ENCODE assay signal across 30 cellular contexts in the genomic region with DNA sequence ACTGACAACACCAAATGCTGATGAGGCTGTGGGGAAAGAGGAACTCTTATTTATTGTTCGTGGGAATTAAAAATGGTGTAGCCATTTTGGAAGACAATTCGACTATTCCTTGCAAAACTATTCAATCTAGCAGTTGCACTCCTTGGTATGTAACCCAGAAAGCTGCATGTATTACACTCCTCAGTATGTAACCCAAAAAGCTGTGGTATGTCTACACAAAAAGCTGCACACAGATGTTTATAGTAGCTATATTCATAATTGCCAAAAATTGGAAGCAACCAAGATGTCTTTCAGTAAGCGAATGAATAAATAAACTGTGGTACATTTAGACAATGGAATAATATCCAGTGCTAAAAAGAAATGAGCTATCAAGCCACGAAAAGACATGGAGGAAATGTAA. TPM values are rescaled to one million over a fixed set of nuclear protein-coding genes. Genes with fewer than 3 reads are reported as not detected.
DNase-seq lines count a peak whose midpoint lies in the region; ATAC-seq, FAIRE-seq and TF ChIP-seq lines count a peak whose summit lies in the region.
"Had no signal": no experiment of that assay in that cellular context is flagged by ENCODE, and none has a peak within 500 bp of the region (broad histone marks: within the 10 kb centered on the region; RNA-seq: fewer than 3 reads in every experiment).

No MANE protein-coding gene starts in this region.

- no peaks in the 10 kb centered on the region for H3K79me1 ChIP-seq in mesenchymal stem cell (replicated peaks; ENCODE audit: low read length, poor library complexity, severe bottlenecking)

- H3K27me3 Mint-ChIP-seq in MCF 10A (ENCODE audit: insufficient read depth, unreplicated experiment): no peaks in the 10 kb centered on the region
- no peaks in the 10 kb centered on the region for H3K27me3 Mint-ChIP-seq in chondrocyte (ENCODE audit: low read depth)
- peaks cover 14 to 37% of the 10 kb centered on the region in 2 donors for H3K27me3 Mint-ChIP-seq in natural killer cell treated with Interleukin-12 subunit alpha and Interleukin-12 subunit beta and Interleukin-15 and Interleukin-18, amount 100 ng/mL, for 72 hours
- H3K27me3 Mint-ChIP-seq: type B pancreatic cell had no signal

- over 99% methylated on average over 4 of the region's 4 CpGs for WGBS in mammary epithelial cell (ENCODE audit: low coverage, missing lambda C conversion rate)
- 100% methylated on average over 3 of the region's 4 CpGs for WGBS in mesenchymal stem cell
- WGBS in pancreas, 2 donors: 66 to 74% methylated on average over 4 of the region's 4 CpGs

- no peak overlapping the region for H3K4ac ChIP-seq in mesenchymal stem cell (ENCODE audit: low read depth in 1 of 2, low read length in 2 of 2)

- POLR2A ChIA-PET in MCF 10A (lab: Yijun Ruan, JAX): interaction anchor here (0.5 to 5.2 kb wide), 15 partner anchors 7 to 1197 kb away, joined by 3 to 83 read pairs (median 11); a partner anchor contains a TSS

- no peak overlapping the region for H2AFZ ChIP-seq in mammary epithelial cell (ENCODE audit: low read depth, low read length)
- H2AFZ ChIP-seq in mesenchymal stem cell (ENCODE audit: low read depth, low read length): no peak overlapping the region

- no peak overlapping the region for H3K27ac ChIP-seq in mammary epithelial cell (ENCODE audit: insufficient read depth, low read depth, low read length)
- peak overlapping the region; percentile 65 for H3K27ac ChIP-seq in mesenchymal stem cell (ENCODE audit: low read length, poor library complexity, severe bottlenecking)
- peak overlapping the region in 1 of 2 donors; percentile 94 for H3K27ac ChIP-seq in tibial artery
- no peak overlapping the region for H3K27ac ChIP-seq in pancreas
- H3K27ac ChIP-seq: adrenal gland; BLaER1 treated with 17β-estradiol and CSF1 and Interleukin-3, amounts not matched to agents 10 nM and 100 nM had no signal

- H3K36me3 Mint-ChIP-seq in MCF 10A (ENCODE audit: insufficient read depth, unreplicated experiment) (peaks cover 97% of the 10 kb centered on the region), chondrocyte (ENCODE audit: low read depth) (peaks cover 48% of the 10 kb centered on the region)
- no peaks in the 10 kb centered on the region for H3K36me3 Mint-ChIP-seq in natural killer cell treated with Interleukin-12 subunit alpha and Interleukin-12 subunit beta and Interleukin-15 and Interleukin-18, amount 100 ng/mL, for 72 hours

- no peak for ATAC-seq in pancreas
- no peak for ATAC-seq in natural killer cell treated with Interleukin-12 subunit alpha and Interleukin-12 subunit beta and Interleukin-15 and Interleukin-18, amount 100 ng/mL, for 72 hours
- ATAC-seq: activated CD8-positive, alpha-beta T cell treated with anti-CD3 and anti-CD28 coated beads for 36 hours; left cardiac atrium; stimulated activated naive CD8-positive, alpha-beta T cell treated with anti-CD3 and anti-CD28 coated beads, Interleukin-15, Interleukin-2, amounts not matched to agents 100 U/mL and 50 U/mL, for 24 hours had no signal

- H4K8ac ChIP-seq in mesenchymal stem cell (ENCODE audit: low read length): no peak overlapping the region

- H3K27ac Mint-ChIP-seq in MCF 10A (ENCODE audit: low read depth, unreplicated experiment) (peak overlapping the region; percentile 98), chondrocyte (ENCODE audit: unreplicated experiment) (peak overlapping the region; percentile 6)
- no peak overlapping the region for H3K27ac Mint-ChIP-seq in natural killer cell treated with Interleukin-12 subunit alpha and Interleukin-12 subunit beta and Interleukin-15 and Interleukin-18, amount 100 ng/mL, for 72 hours
- H3K27ac Mint-ChIP-seq: activated B cell treated with CpG ODN at 0.5 μM for 24 hours; activated CD8-positive, alpha-beta T cell treated with anti-CD3 and anti-CD28 coated beads for 36 hours; progenitor cell of endocrine pancreas; type B pancreatic cell had no signal

- peaks cover 15% of the 10 kb centered on the region for H3K4me1 ChIP-seq in mammary epithelial cell (ENCODE audit: insufficient read depth, low read length)
- peaks cover 5% of the 10 kb centered on the region for H3K4me1 ChIP-seq in mesenchymal stem cell (ENCODE audit: control insufficient read depth, insufficient read depth, low read depth, low read length)
- H3K4me1 ChIP-seq in tibial artery: peaks cover 0 to 53% (median 11%) of the 10 kb centered on the region in 4 donors
- H3K4me1 ChIP-seq in pancreas: no peaks in the 10 kb centered on the region
- H3K4me1 ChIP-seq: adrenal gland; BLaER1 treated with 17β-estradiol and CSF1 and Interleukin-3, amounts not matched to agents 10 nM and 100 nM; esophagus squamous epithelium had no signal

- BruUV-seq in MCF 10A (replicated peaks; lab: Mats Ljungman, UMichigan): no TSS peak
- BruUV-seq in mammary epithelial cell (replicated peaks; lab: Mats Ljungman, UMichigan): no TSS peak

- H2AK5ac ChIP-seq in mesenchymal stem cell (ENCODE audit: low read length, severe bottlenecking): no peak overlapping the region

- H3K27me3 ChIP-seq in mammary epithelial cell (ENCODE audit: insufficient read depth, low read length) (no peaks in the 10 kb centered on the region), mesenchymal stem cell (ENCODE audit: control insufficient read depth in 1 of 2, insufficient read depth in 1 of 2, low read length in 2 of 2) (no peaks in the 10 kb centered on the region), tibial artery (no peaks in the 10 kb centered on the region), pancreas (no peaks in the 10 kb centered on the region)
- H3K27me3 ChIP-seq: adrenal gland; BLaER1 treated with 17β-estradiol and CSF1 and Interleukin-3, amounts not matched to agents 10 nM and 100 nM; esophagus squamous epithelium had no signal

- CTCF ChIA-PET in MCF 10A (lab: Yijun Ruan, JAX): interaction anchor here (1.1 to 2.6 kb wide), 2 partner anchors 13 to 20 kb away, joined by 3 to 9 read pairs; no protein-coding TSS in a partner anchor
- CTCF ChIA-PET in mammary epithelial cell (lab: Charles Lee; ENCODE audit: low non-redundant PET): interaction anchor here (0.6 kb wide), 1 partner anchor 21 kb away, joined by 3 read pairs; no protein-coding TSS in a partner anchor

- no peak overlapping the region for H3K14ac ChIP-seq in mesenchymal stem cell (ENCODE audit: low read length in 2 of 2)

- H4K20me1 ChIP-seq in mammary epithelial cell (ENCODE audit: insufficient read depth, low read length): no peaks in the 10 kb centered on the region
- H4K20me1 ChIP-seq: BLaER1 treated with 17β-estradiol and CSF1 and Interleukin-3, amounts not matched to agents 10 nM and 100 nM had no signal

- H3K9me3 ChIP-seq in mammary epithelial cell (replicated peaks; ENCODE audit: insufficient read depth, low read length): peaks cover 6% of the 10 kb centered on the region
- H3K9me3 ChIP-seq in mesenchymal stem cell (ENCODE audit: control insufficient read depth, low read length): peaks cover 12% of the 10 kb centered on the region
- peaks cover 0 to 11% (median 7%) of the 10 kb centered on the region in 3 donors for H3K9me3 ChIP-seq in tibial artery
- H3K9me3 ChIP-seq in pancreas: no peaks in the 10 kb centered on the region
- H3K9me3 ChIP-seq: adrenal gland had no signal

- no peak overlapping the region for H3K18ac ChIP-seq in mesenchymal stem cell (ENCODE audit: low read depth in 1 of 2, low read length in 2 of 2)

- H3K23ac ChIP-seq in mesenchymal stem cell (ENCODE audit: low read length in 2 of 2): no peak overlapping the region

- dilution Hi-C loops in mammary epithelial cell (cut with HindIII; ENCODE audit: low sequenced_read_pairs): no loop called here

- no peak for FAIRE-seq in pancreas (lab: Jason Lieb, UNC)
- FAIRE-seq: GM12892 had no signal

- DNase-seq in MCF 10A (ENCODE audit: unreplicated experiment): no peak
- no peak for DNase-seq in mammary epithelial cell
- DNase-seq in chondrocyte (ENCODE audit: low spot score): no peak
- no peak for DNase-seq in mesenchymal stem cell
- DNase-seq in tibial artery: no peak
- no peak for DNase-seq in SW 1271 (lab: John Stamatoyannopoulos, UW)
- DNase-seq in pancreas: no peak
- DNase-seq in natural killer cell treated with Interleukin-12 subunit alpha and Interleukin-12 subunit beta and Interleukin-15 and Interleukin-18, amount 100 ng/mL, for 72 hours (ENCODE audit: low spot score): no peak
- DNase-seq: 8988T; activated B cell treated with CpG ODN at 0.5 μM for 24 hours; activated CD8-positive, alpha-beta T cell treated with anti-CD3 and anti-CD28 coated beads for 36 hours; activated gamma-delta T cell treated with Interleukin-2 at 50 U/mL for 16 hours; adrenal gland; cerebellar nuclear complex; effector CD4-positive, alpha-beta T cell; esophagus squamous epithelium; KBM-7; left cardiac atrium; NCI-H187 treated with DMSO at 0.1 percent for 48 hours; NCI-H226; NCI-H774; stimulated activated CD4-positive, alpha-beta T cell treated with anti-CD3 and anti-CD28 coated beads, Interleukin-12 subunit alpha, Interleukin-12 subunit beta, amount 100 ng/mL, for 4 hours; stimulated activated CD4-positive, alpha-beta T cell treated with anti-CD3 and anti-CD28 coated beads, Interleukin-4, amount 100 ng/mL, for 4 hours; stimulated activated naive CD8-positive, alpha-beta T cell treated with anti-CD3 and anti-CD28 coated beads, Interleukin-15, Interleukin-2, amounts not matched to agents 100 U/mL and 50 U/mL, for 24 hours; T1000 had no signal

- no peak for TF ChIP-seq CTCF in MCF 10A (IDR thresholded peaks at IDR 0.05; ENCODE audit: unreplicated experiment)
- TF ChIP-seq CTCF in mammary epithelial cell (conservative IDR thresholded peaks at IDR 0.05 in 1 of 2, IDR thresholded peaks at IDR 0.05 in 1 of 2; ENCODE audit: extremely low read depth in 1 of 2, insufficient read depth in 1 of 2, low read depth in 1 of 2, low read length in 2 of 2): no peak
- TF ChIP-seq CTCF in chondrocyte (IDR thresholded peaks at IDR 0.05): no peak
- no peak for TF ChIP-seq CTCF in tibial artery (IDR thresholded peaks at IDR 0.05)
- no peak for TF ChIP-seq CTCF in pancreas (IDR thresholded peaks at IDR 0.05)

- H2BK120ac ChIP-seq in mesenchymal stem cell (ENCODE audit: low read depth, low read length): no peak overlapping the region

- H3K9me3 Mint-ChIP-seq in MCF 10A (ENCODE audit: unreplicated experiment) (peaks cover 15% of the 10 kb centered on the region), chondrocyte (ENCODE audit: low read depth) (peaks cover 39% of the 10 kb centered on the region)
- H3K9me3 Mint-ChIP-seq in natural killer cell treated with Interleukin-12 subunit alpha and Interleukin-12 subunit beta and Interleukin-15 and Interleukin-18, amount 100 ng/mL, for 72 hours: no peaks in the 10 kb centered on the region

- no peak overlapping the region for H2BK5ac ChIP-seq in mesenchymal stem cell (ENCODE audit: low read depth, low read length, poor library complexity, severe bottlenecking)

- H2BK12ac ChIP-seq in mesenchymal stem cell (ENCODE audit: low read length in 2 of 2): no peak overlapping the region

- in situ Hi-C loops in mammary epithelial cell (cut with MboI; ENCODE audit: low sequenced_read_pairs in 2 of 2): no loop called here

- H3K4me3 Mint-ChIP-seq in MCF 10A (ENCODE audit: unreplicated experiment): peak overlapping the region; percentile 78
- peak overlapping the region; percentile 84 for H3K4me3 Mint-ChIP-seq in chondrocyte (ENCODE audit: unreplicated experiment)
- no peak overlapping the region for H3K4me3 Mint-ChIP-seq in natural killer cell treated with Interleukin-12 subunit alpha and Interleukin-12 subunit beta and Interleukin-15 and Interleukin-18, amount 100 ng/mL, for 72 hours
- H3K4me3 Mint-ChIP-seq: activated B cell treated with CpG ODN at 0.5 μM for 24 hours; activated CD8-positive, alpha-beta T cell treated with anti-CD3 and anti-CD28 coated beads for 36 hours; neural crest cell; type B pancreatic cell had no signal

- H3K79me2 ChIP-seq in mammary epithelial cell (ENCODE audit: insufficient read depth, low read length): peaks cover 73% of the 10 kb centered on the region

- H3K4me3 ChIP-seq in mammary epithelial cell (replicated peaks in 1 of 3; ENCODE audit: insufficient read depth in 1 of 3, low read depth in 2 of 3, low read length in 3 of 3): no peak overlapping the region
- H3K4me3 ChIP-seq in mesenchymal stem cell (ENCODE audit: insufficient read depth in 1 of 2, low read depth in 1 of 2, low read length in 2 of 2): peak overlapping the region in 1 of 2 experiments; percentile 92
- H3K4me3 ChIP-seq in tibial artery: peak overlapping the region; percentile 60 to 64
- H3K4me3 ChIP-seq in pancreas: peak overlapping the region in 1 of 4 donors; percentile 13
- H3K4me3 ChIP-seq: BLaER1 treated with 17β-estradiol and CSF1 and Interleukin-3, amounts not matched to agents 10 nM and 100 nM had no signal

- no peak overlapping the region for H2BK15ac ChIP-seq in mesenchymal stem cell (ENCODE audit: low read depth, poor library complexity, severe bottlenecking)

- H3K4me1 Mint-ChIP-seq in MCF 10A (ENCODE audit: insufficient read depth, unreplicated experiment) (peaks cover 25% of the 10 kb centered on the region), chondrocyte (ENCODE audit: low read depth) (peaks cover 70% of the 10 kb centered on the region)
- no peaks in the 10 kb centered on the region for H3K4me1 Mint-ChIP-seq in natural killer cell treated with Interleukin-12 subunit alpha and Interleukin-12 subunit beta and Interleukin-15 and Interleukin-18, amount 100 ng/mL, for 72 hours (ENCODE audit: low read depth in 2 of 2)
- H3K4me1 Mint-ChIP-seq: activated B cell treated with CpG ODN at 0.5 μM for 24 hours, neural crest cell had no signal

- H4K91ac ChIP-seq in mesenchymal stem cell (ENCODE audit: low read length): no peak overlapping the region

- intact Hi-C loops in MCF 10A (cut with micrococcal nuclease) (no loop called here), mammary epithelial cell (cut with micrococcal nuclease) (no loop called here), tibial artery (cut with DNase I; ENCODE audit: low total_unique reads) (loop anchor here (10.0 kb wide), 1 partner anchor 136 kb away; no protein-coding TSS in a partner anchor), pancreas (cut with DNase I) (no loop called here)

- H3K4me2 ChIP-seq in mammary epithelial cell (ENCODE audit: insufficient read depth, low read depth, low read length) (no peak overlapping the region), mesenchymal stem cell (ENCODE audit: low read length, poor library complexity, severe bottlenecking) (peak overlapping the region; percentile 32)
- H3K4me2 ChIP-seq: BLaER1 treated with 17β-estradiol and CSF1 and Interleukin-3, amounts not matched to agents 10 nM and 100 nM had no signal

- H3K9ac ChIP-seq in mammary epithelial cell (ENCODE audit: insufficient read depth, low read length) (no peak overlapping the region), mesenchymal stem cell (ENCODE audit: low read length) (peak overlapping the region; percentile 100)
- H3K9ac ChIP-seq: BLaER1 treated with 17β-estradiol and CSF1 and Interleukin-3, amounts not matched to agents 10 nM and 100 nM had no signal

- H3K36me3 ChIP-seq in mammary epithelial cell (ENCODE audit: insufficient read depth, low read length) (peaks cover 8% of the 10 kb centered on the region), mesenchymal stem cell (ENCODE audit: control insufficient read depth in 1 of 2, insufficient read depth in 2 of 2, low read depth in 1 of 2, low read length in 2 of 2) (peaks cover 16 to 75% of the 10 kb centered on the region in 2 experiments), tibial artery (peaks cover 61 to 75% (median 65%) of the 10 kb centered on the region in 3 donors), pancreas (no peaks in the 10 kb centered on the region)
- H3K36me3 ChIP-seq: adrenal gland; BLaER1 treated with 17β-estradiol and CSF1 and Interleukin-3, amounts not matched to agents 10 nM and 100 nM had no signal

RNA-seq across cellular contexts. Expression of a gene that starts 4.9 kb away (rescaled TPM):
- total RNA-seq in MCF 10A (2022) (429 and 638 TPM in 2 replicates), mammary epithelial cell (100 to 1,000 TPM; 131 to 605 TPM), chondrocyte (354 to 375 TPM (median 370 TPM) in 3 replicates), pancreas (100 to 1,000 TPM in 2 of 6 donors, 10 to 100 TPM in 2, 1 to 10 TPM in 2; 4.8 to 139 (median 32.9) TPM)
- polyA plus RNA-seq in mammary epithelial cell (130 TPM), pancreas (100 to 1,000 TPM in 1 of 2 donors, 10 to 100 TPM in 1; 81.7 to 101 TPM)
- polyA minus RNA-seq in mammary epithelial cell: 88.0 TPM
- polyA plus RNA-seq in mesenchymal stem cell (2013, experiment 1 of 2): 700 TPM
- 645 TPM for polyA plus RNA-seq in mesenchymal stem cell (2013, experiment 2 of 2)
- not detected for total RNA-seq in natural killer cell treated with Interleukin-12 subunit alpha and Interleukin-12 subunit beta and Interleukin-15 and Interleukin-18, amount 100 ng/mL, for 72 hours
- total RNA-seq: activated B cell treated with CpG ODN at 0.5 μM for 24 hours; activated CD8-positive, alpha-beta T cell treated with anti-CD3 and anti-CD28 coated beads for 36 hours had no signal

Comparison
In these comparisons a context has a peak if more than half of its experiments do, and no peak if none do; other contexts are left out.
1. H3K27ac Mint-ChIP-seq: peak in MCF 10A (single experiment) and chondrocyte (single experiment); none in natural killer cell treated with Interleukin-12 subunit alpha and Interleukin-12 subunit beta and Interleukin-15 and Interleukin-18, amount 100 ng/mL, for 72 hours (0 of 2).
2. H3K4me3 ChIP-seq: peak in tibial artery (2 of 2); none in mammary epithelial cell (0 of 3).
3. RNA of a gene that starts 4.9 kb away (total RNA-seq): 429 to 638 TPM in MCF 10A, 131 to 605 TPM in mammary epithelial cell, 354 to 375 TPM in chondrocyte and 4.8 to 139 TPM in pancreas; not detected in natural killer cell treated with Interleukin-12 subunit alpha and Interleukin-12 subunit beta and Interleukin-15 and Interleukin-18, amount 100 ng/mL, for 72 hours; every median in the first group is over 4 times any median in the second.